ENCODE assay signal across 1 cellular context in the genomic region with DNA sequence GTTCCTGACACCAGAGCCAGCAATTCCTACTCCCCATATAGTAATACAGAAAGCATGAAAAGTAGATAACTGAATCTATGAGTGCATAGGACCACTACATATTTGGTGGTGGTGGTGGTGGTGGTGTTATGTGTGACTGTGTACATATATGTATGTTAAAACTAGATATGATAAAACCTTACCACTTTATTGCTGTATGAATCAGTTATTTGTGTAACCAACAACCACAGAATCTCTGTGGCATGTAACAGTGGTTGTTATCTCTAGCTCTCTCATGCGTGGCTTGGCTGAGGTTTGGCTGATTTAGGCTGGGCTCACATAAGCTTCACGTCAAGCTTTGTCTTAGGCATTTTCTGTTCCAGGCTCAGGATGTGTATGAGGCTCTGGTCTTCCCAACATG.
TF ChIP-seq lines count a peak whose summit lies in the region.

No MANE protein-coding gene starts in this region.

TF ChIP-seq in IMR-90, 13 proteins besides CTCF, POLR2A, EP300 and RAD21:
- no peak for TF ChIP-seq NFE2L2 (IDR thresholded peaks at IDR 0.05; ENCODE audit: low read depth, low read length)
- no peak for TF ChIP-seq BHLHE40 (IDR thresholded peaks at IDR 0.05; ENCODE audit: low read depth, low read length)
- no peak for TF ChIP-seq RCOR1 (IDR thresholded peaks at IDR 0.05; ENCODE audit: insufficient replicate concordance, low read length)
- TF ChIP-seq, protein P1, sequence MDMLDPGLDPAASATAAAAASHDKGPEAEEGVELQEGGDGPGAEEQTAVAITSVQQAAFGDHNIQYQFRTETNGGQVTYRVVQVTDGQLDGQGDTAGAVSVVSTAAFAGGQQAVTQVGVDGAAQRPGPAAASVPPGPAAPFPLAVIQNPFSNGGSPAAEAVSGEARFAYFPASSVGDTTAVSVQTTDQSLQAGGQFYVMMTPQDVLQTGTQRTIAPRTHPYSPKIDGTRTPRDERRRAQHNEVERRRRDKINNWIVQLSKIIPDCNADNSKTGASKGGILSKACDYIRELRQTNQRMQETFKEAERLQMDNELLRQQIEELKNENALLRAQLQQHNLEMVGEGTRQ (IDR thresholded peaks at IDR 0.05; ENCODE audit: low read depth, low read length), result no peak
- no peak for TF ChIP-seq MAFK (IDR thresholded peaks at IDR 0.05; ENCODE audit: low read depth, low read length)
- no peak for TF ChIP-seq RFX5 (IDR thresholded peaks at IDR 0.05; ENCODE audit: low read depth, low read length)
TF ChIP-seq in IMR-90: peak in this region for 0.
